ENCODE assay signal across 11 cellular contexts in genomic region chr1:225771661-225772322, GRCh38. TPM values are rescaled to one million over a fixed set of nuclear protein-coding genes. Genes with fewer than 3 reads are reported as not detected.
DNase-seq lines count a peak whose midpoint lies in the region; ATAC-seq and TF ChIP-seq lines count a peak whose summit lies in the region.
"Had no signal": no experiment of that assay in that cellular context is flagged by ENCODE, and none has a peak within 500 bp of the region (broad histone marks: within the 10 kb centered on the region; RNA-seq: fewer than 3 reads in every experiment).

No MANE protein-coding gene starts in this region.

- DNase-seq in RWPE1 (ENCODE audit: low spot score) (no peak), sciatic nerve (ENCODE audit: low spot score) (no peak), MV-4-11 (lab: John Stamatoyannopoulos, UW) (no peak), EL (no peak), NCI-H146 (lab: John Stamatoyannopoulos, UW) (no peak)
- DNase-seq in activated CD4-positive, CD25-positive, alpha-beta regulatory T cell treated with anti-CD3 and anti-CD28 coated beads, Interleukin-2, amount 50 U/mL, for 72 hours: no peak
- DNase-seq: activated naive CD8-positive, alpha-beta T cell treated with anti-CD3 and anti-CD28 coated beads, Interleukin-2, amount 10 ng/mL, durations not matched to agents 7 days and 5 days; CD4-positive, alpha-beta memory T cell had no signal

- peaks cover 0 to 58% (median 22%) of the 10 kb centered on the region in 3 donors for H3K4me1 ChIP-seq in gastroesophageal sphincter

- no peak for TF ChIP-seq POLR2A in gastroesophageal sphincter (IDR thresholded peaks at IDR 0.05)

- CTCF ChIA-PET in RWPE1 (lab: Yijun Ruan, JAX): interaction anchor here (0.6 to 4.7 kb wide), 56 partner anchors 9 to 307 kb away, joined by 3 to 39 read pairs (median 5); partner anchors contain the start of gene ENAH

- ATAC-seq in GM19452 (IDR thresholded peaks at IDR 0.05; ENCODE audit: unreplicated experiment) (peak; percentile 7), gastroesophageal sphincter (no peak), sciatic nerve (peak; percentile 1)

- H3K36me3 ChIP-seq in gastroesophageal sphincter: no peaks in the 10 kb centered on the region
- H3K36me3 ChIP-seq: ovary had no signal

- H3K27ac ChIP-seq in RWPE1 (peak overlapping the region; percentile 38), gastroesophageal sphincter (peak overlapping the region; percentile 36 to 72 (median 66))

- intact Hi-C loops in sciatic nerve (cut with DNase I): loop anchor here (5.0 kb wide), 1 partner anchor 294 kb away; no protein-coding TSS in a partner anchor

- no peaks in the 10 kb centered on the region for H3K9me3 ChIP-seq in gastroesophageal sphincter
- H3K9me3 ChIP-seq: ovary had no signal

- no peaks in the 10 kb centered on the region for H3K27me3 ChIP-seq in gastroesophageal sphincter
- H3K27me3 ChIP-seq: ovary had no signal

- H3K4me3 ChIP-seq in gastroesophageal sphincter: no peak overlapping the region
- H3K4me3 ChIP-seq: ovary had no signal

- no peak for TF ChIP-seq EP300 in gastroesophageal sphincter (IDR thresholded peaks at IDR 0.05)

- WGBS in gastroesophageal sphincter (ENCODE audit: low coverage in 1 of 2), 2 donors: 53 to 86% methylated on average over 1 to 2 of the region's 4 CpGs

- TF ChIP-seq CTCF in RWPE1 (conservative IDR thresholded peaks at IDR 0.05; ENCODE audit: low read depth) (no peak), gastroesophageal sphincter (IDR thresholded peaks at IDR 0.05) (no peak)

- POLR2A ChIA-PET in RWPE1 (lab: Yijun Ruan, JAX; ENCODE audit: low non-redundant PET): no interaction called here

RNA-seq across cellular contexts. Expression of gene SRP9, which starts 5.8 kb away (rescaled TPM):
- 100 to 1,000 TPM; 146 to 260 (median 216) TPM for total RNA-seq in gastroesophageal sphincter
- total RNA-seq in sciatic nerve: 151 TPM

RNA-seq across cellular contexts. Expression of gene EPHX1, which starts 38.1 kb away (rescaled TPM):
- total RNA-seq in gastroesophageal sphincter (100 to 1,000 TPM in 3 of 4 donors, 10 to 100 TPM in 1; 74.0 to 133 (median 101) TPM), sciatic nerve (232 TPM)
